Comparison of ENCODE assay signal across 1 cellular context in the genomic region with DNA sequence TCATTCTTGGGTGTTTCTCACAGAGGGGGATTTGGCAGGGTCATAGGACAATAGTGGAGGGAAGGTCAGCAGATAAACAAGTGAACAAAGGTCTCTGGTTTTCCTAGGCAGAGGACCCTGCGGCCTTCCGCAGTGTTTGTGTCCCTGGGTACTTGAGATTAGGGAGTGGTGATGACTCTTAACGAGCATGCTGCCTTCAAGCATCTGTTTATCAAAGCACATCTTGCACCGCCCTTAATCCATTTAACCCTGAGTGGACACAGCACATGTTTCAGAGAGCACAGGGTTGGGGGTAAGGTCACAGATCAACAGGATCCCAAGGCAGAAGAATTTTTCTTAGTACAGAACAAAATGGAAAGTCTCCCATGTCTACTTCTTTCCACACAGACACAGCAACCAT. TPM values are rescaled to one million over a fixed set of nuclear protein-coding genes. Genes with fewer than 3 reads are reported as not detected.
"Had no signal": no experiment of that assay in that cellular context is flagged by ENCODE, and none has a peak within 500 bp of the region (broad histone marks: within the 10 kb centered on the region; RNA-seq: fewer than 3 reads in every experiment).

No MANE protein-coding gene starts in this region.

RNA-seq across cellular contexts. Expression of gene ADORA2B, which starts 34.1 kb away (rescaled TPM):
- total RNA-seq: thyroid gland had no signal
